Comparison of ENCODE assay signal across 38 cellular contexts in genomic region chr10:105857284-105858264, GRCh38.
"Had no signal": no experiment of that assay in that cellular context is flagged by ENCODE, and none has a peak within 500 bp of the region (broad histone marks: within the 10 kb centered on the region; RNA-seq: fewer than 3 reads in every experiment).

No MANE protein-coding gene starts in this region.

- H3K27ac ChIP-seq: ascending aorta, cardiac muscle cell, Peyer's patch, SJSA1, WERI-Rb-1 had no signal

- DNase-seq: activated CD4-positive, alpha-beta memory T cell treated with anti-CD3 and anti-CD28 coated beads, Interleukin-2, amount 10 ng/mL, durations not matched to agents 7 days and 5 days; activated CD4-positive, alpha-beta T cell treated with anti-CD3 and anti-CD28 coated beads for 1 hour; activated CD4-positive, alpha-beta T cell treated with anti-CD3 and anti-CD28 coated beads for 48 hours; activated CD4-positive, CD25-positive, alpha-beta regulatory T cell; activated CD8-positive, alpha-beta memory T cell treated with anti-CD3 and anti-CD28 coated beads for 24 hours; activated CD8-positive, alpha-beta memory T cell treated with anti-CD3 and anti-CD28 coated beads, Interleukin-2, amount 10 ng/mL, durations not matched to agents 7 days and 5 days; activated CD8-positive, alpha-beta memory T cell treated with anti-CD3 and anti-CD28 coated beads, Interleukin-2, amount 50 U/mL, for 48 hours; activated effector memory CD4-positive, alpha-beta T cell treated with Interleukin-2 at 50 U/mL for 16 hours; activated naive CD4-positive, alpha-beta T cell treated with anti-CD3 and anti-CD28 coated beads, Interleukin-2, amount 50 U/mL, for 16 hours; activated naive CD8-positive, alpha-beta T cell treated with anti-CD3 and anti-CD28 coated beads for 36 hours; activated T-cell treated with anti-CD3 and anti-CD28 coated beads, Interleukin-2, amount 50 U/mL, for 48 hours; amygdala; Kasumi-1; KG1; MG63; NCI-H1048; NCI-H1105 treated with DMSO at 0.1 percent for 48 hours; NCI-H1436 treated with DMSO at 0.1 percent for 48 hours; NCI-H1694 treated with DMSO at 0.1 percent for 48 hours; NCI-H2029; NCI-H2107; NCI-H2171; NCI-H446; NCI-H510A treated with DMSO at 0.1 percent for 48 hours; NCI-H526 treated with DMSO at 0.1 percent for 48 hours; NCI-H82; NK-92 treated with Interleukin-12 subunit alpha and Interleukin-12 subunit beta, amount 100 ng/mL, for 24 hours; PC-3; Peyer's patch; RPMI8226; SHP77 treated with DMSO at 0.1 percent for 48 hours; SW 1271; T1000; WERI-Rb-1 had no signal

- ATAC-seq: activated CD8-positive, alpha-beta memory T cell treated with anti-CD3 and anti-CD28 coated beads, Interleukin-2, amount 10 ng/mL, durations not matched to agents 7 days and 5 days; PC-3 had no signal

- H3K4me3 ChIP-seq: ascending aorta, cardiac muscle cell, MG63, Peyer's patch, SJSA1 had no signal

- H3K36me3 ChIP-seq: ascending aorta, cardiac muscle cell, MG63, Peyer's patch, SJSA1, WERI-Rb-1 had no signal

- H3K4me3 Mint-ChIP-seq: activated CD4-positive, alpha-beta memory T cell treated with anti-CD3 and anti-CD28 coated beads, Interleukin-2, amount 10 ng/mL, durations not matched to agents 7 days and 5 days; activated CD8-positive, alpha-beta memory T cell treated with anti-CD3 and anti-CD28 coated beads, Interleukin-2, amount 10 ng/mL, durations not matched to agents 7 days and 5 days; activated naive CD8-positive, alpha-beta T cell treated with anti-CD3 and anti-CD28 coated beads for 36 hours; central memory CD8-positive, alpha-beta T cell had no signal

- H3K27me3 Mint-ChIP-seq: activated CD4-positive, alpha-beta memory T cell treated with anti-CD3 and anti-CD28 coated beads, Interleukin-2, amount 10 ng/mL, durations not matched to agents 7 days and 5 days; activated CD8-positive, alpha-beta memory T cell treated with anti-CD3 and anti-CD28 coated beads, Interleukin-2, amount 10 ng/mL, durations not matched to agents 7 days and 5 days; activated naive CD8-positive, alpha-beta T cell treated with anti-CD3 and anti-CD28 coated beads for 36 hours; central memory CD8-positive, alpha-beta T cell had no signal

- H3K9me3 ChIP-seq: ascending aorta, MG63, Peyer's patch, SJSA1 had no signal

- H3K27me3 ChIP-seq: ascending aorta, cardiac muscle cell, MG63, Peyer's patch, SJSA1 had no signal

- H3K27ac Mint-ChIP-seq: activated CD4-positive, alpha-beta memory T cell treated with anti-CD3 and anti-CD28 coated beads, Interleukin-2, amount 10 ng/mL, durations not matched to agents 7 days and 5 days; activated CD8-positive, alpha-beta memory T cell treated with anti-CD3 and anti-CD28 coated beads, Interleukin-2, amount 10 ng/mL, durations not matched to agents 7 days and 5 days; activated naive CD8-positive, alpha-beta T cell treated with anti-CD3 and anti-CD28 coated beads for 36 hours had no signal

- H3K4me1 ChIP-seq: ascending aorta, Peyer's patch, SJSA1 had no signal

- H3K9me3 Mint-ChIP-seq: activated CD4-positive, alpha-beta memory T cell treated with anti-CD3 and anti-CD28 coated beads, Interleukin-2, amount 10 ng/mL, durations not matched to agents 7 days and 5 days; activated naive CD8-positive, alpha-beta T cell treated with anti-CD3 and anti-CD28 coated beads for 36 hours had no signal

- H3K36me3 Mint-ChIP-seq: activated CD8-positive, alpha-beta memory T cell treated with anti-CD3 and anti-CD28 coated beads, Interleukin-2, amount 10 ng/mL, durations not matched to agents 7 days and 5 days; activated naive CD8-positive, alpha-beta T cell treated with anti-CD3 and anti-CD28 coated beads for 36 hours had no signal

- H3K4me1 Mint-ChIP-seq: activated CD4-positive, alpha-beta memory T cell treated with anti-CD3 and anti-CD28 coated beads, Interleukin-2, amount 10 ng/mL, durations not matched to agents 7 days and 5 days; activated CD8-positive, alpha-beta memory T cell treated with anti-CD3 and anti-CD28 coated beads, Interleukin-2, amount 10 ng/mL, durations not matched to agents 7 days and 5 days; central memory CD8-positive, alpha-beta T cell had no signal
